1 cellular context compared by ENCODE assay signal in genomic region chr5:171401167-171401947, GRCh38.
TF ChIP-seq lines count a peak whose summit lies in the region.

No MANE protein-coding gene starts in this region.

TF ChIP-seq in HepG2, 621 proteins besides CTCF, POLR2A, EP300 and RAD21:
- TF ChIP-seq POLR2AphosphoS2 (IDR thresholded peaks at IDR 0.05; ENCODE audit: low read depth, low read length) (0 out of 2 replicates have a peak, but pooled peaks have one; percentile 61), NPAS2 (CRISPR knock-in tag; IDR thresholded peaks at IDR 0.05; ENCODE audit: borderline replicate concordance) (no peak), PPARG (CRISPR knock-in tag; conservative IDR thresholded peaks at IDR 0.05) (no peak), HMGA1 (CRISPR knock-in tag; conservative IDR thresholded peaks at IDR 0.05) (no peak), RBM22 (optimal IDR thresholded peaks at IDR 0.05; ENCODE audit: low read length) (peak; percentile 96), SP2 (CRISPR knock-in tag; IDR thresholded peaks at IDR 0.05) (no peak), ZNF20 (CRISPR knock-in tag; IDR thresholded peaks at IDR 0.05) (no peak), SSRP1 (CRISPR knock-in tag; IDR thresholded peaks at IDR 0.05) (0 out of 2 replicates have a peak, but pooled peaks have one; percentile 23), ZNF256 (CRISPR knock-in tag; conservative IDR thresholded peaks at IDR 0.05) (no peak), ZNF777 (CRISPR knock-in tag; IDR thresholded peaks at IDR 0.05) (no peak), FOSL2 (CRISPR knock-in tag; IDR thresholded peaks at IDR 0.05) (no peak), TOPORS (CRISPR knock-in tag; IDR thresholded peaks at IDR 0.05) (no peak), PAWR (CRISPR knock-in tag; IDR thresholded peaks at IDR 0.05; ENCODE audit: borderline replicate concordance) (no peak), ZNF597 (CRISPR knock-in tag; IDR thresholded peaks at IDR 0.05) (no peak), MED13 (CRISPR knock-in tag; IDR thresholded peaks at IDR 0.05) (no peak), CREM (IDR thresholded peaks at IDR 0.05) (no peak), CREM (CRISPR knock-in tag; IDR thresholded peaks at IDR 0.05) (no peak), HDAC6 (IDR thresholded peaks at IDR 0.05; ENCODE audit: low read depth, low read length) (no peak), ZFP41 (CRISPR knock-in tag; IDR thresholded peaks at IDR 0.05; ENCODE audit: borderline replicate concordance) (no peak), ZNF432 (CRISPR knock-in tag; IDR thresholded peaks at IDR 0.05; ENCODE audit: borderline replicate concordance) (no peak), KLF16 (CRISPR knock-in tag; IDR thresholded peaks at IDR 0.05) (no peak)
- TF ChIP-seq, protein P1, sequence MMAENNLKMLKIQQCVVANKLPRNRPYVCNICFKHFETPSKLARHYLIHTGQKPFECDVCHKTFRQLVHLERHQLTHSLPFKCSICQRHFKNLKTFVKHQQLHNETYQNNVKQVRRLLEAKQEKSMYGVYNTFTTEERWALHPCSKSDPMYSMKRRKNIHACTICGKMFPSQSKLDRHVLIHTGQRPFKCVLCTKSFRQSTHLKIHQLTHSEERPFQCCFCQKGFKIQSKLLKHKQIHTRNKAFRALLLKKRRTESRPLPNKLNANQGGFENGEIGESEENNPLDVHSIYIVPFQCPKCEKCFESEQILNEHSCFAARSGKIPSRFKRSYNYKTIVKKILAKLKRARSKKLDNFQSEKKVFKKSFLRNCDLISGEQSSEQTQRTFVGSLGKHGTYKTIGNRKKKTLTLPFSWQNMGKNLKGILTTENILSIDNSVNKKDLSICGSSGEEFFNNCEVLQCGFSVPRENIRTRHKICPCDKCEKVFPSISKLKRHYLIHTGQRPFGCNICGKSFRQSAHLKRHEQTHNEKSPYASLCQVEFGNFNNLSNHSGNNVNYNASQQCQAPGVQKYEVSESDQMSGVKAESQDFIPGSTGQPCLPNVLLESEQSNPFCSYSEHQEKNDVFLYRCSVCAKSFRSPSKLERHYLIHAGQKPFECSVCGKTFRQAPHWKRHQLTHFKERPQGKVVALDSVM (CRISPR knock-in tag; IDR thresholded peaks at IDR 0.05): no peak
- TF ChIP-seq, protein P2, sequence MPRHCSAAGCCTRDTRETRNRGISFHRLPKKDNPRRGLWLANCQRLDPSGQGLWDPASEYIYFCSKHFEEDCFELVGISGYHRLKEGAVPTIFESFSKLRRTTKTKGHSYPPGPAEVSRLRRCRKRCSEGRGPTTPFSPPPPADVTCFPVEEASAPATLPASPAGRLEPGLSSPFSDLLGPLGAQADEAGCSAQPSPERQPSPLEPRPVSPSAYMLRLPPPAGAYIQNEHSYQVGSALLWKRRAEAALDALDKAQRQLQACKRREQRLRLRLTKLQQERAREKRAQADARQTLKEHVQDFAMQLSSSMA (CRISPR knock-in tag; IDR thresholded peaks at IDR 0.05): no peak
- TF ChIP-seq, protein P3, sequence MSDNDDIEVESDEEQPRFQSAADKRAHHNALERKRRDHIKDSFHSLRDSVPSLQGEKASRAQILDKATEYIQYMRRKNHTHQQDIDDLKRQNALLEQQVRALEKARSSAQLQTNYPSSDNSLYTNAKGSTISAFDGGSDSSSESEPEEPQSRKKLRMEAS (IDR thresholded peaks at IDR 0.05): no peak
